In genomic region chr17:8073627-8074485, GRCh38 we compare ENCODE assay signal across 8 cellular contexts. TPM values are rescaled to one million over a fixed set of nuclear protein-coding genes. Genes with fewer than 3 reads are reported as not detected.
DNase-seq lines count a peak whose midpoint lies in the region; ATAC-seq and TF ChIP-seq lines count a peak whose summit lies in the region.

No MANE protein-coding gene starts in this region.

- DNase-seq in NCI-H345 (lab: John Stamatoyannopoulos, UW) (peak; percentile 68), NCI-H345 treated with DMSO at 0.1 percent for 48 hours (lab: John Stamatoyannopoulos, UW; ENCODE audit: unreplicated experiment) (no peak), NCI-H1048 (lab: John Stamatoyannopoulos, UW) (peak; percentile 26), breast epithelium (ENCODE audit: low spot score in 2 of 2) (peak; percentile 39 to 76), islet precursor cell (peak; percentile 90)
- peak; percentile 84 for DNase-seq in stimulated activated CD4-positive, alpha-beta T cell treated with anti-CD3 and anti-CD28 coated beads, Interleukin-2, amount 100 ng/mL, for 4 hours (ENCODE audit: low read depth)

- TF ChIP-seq CTCF in WI38 (IDR thresholded peaks at IDR 0.05; ENCODE audit: low read depth, low read length) (peak; percentile 91), breast epithelium (IDR thresholded peaks at IDR 0.05) (peak; percentile 40 to 80 (median 64))

- H3K4me3 ChIP-seq in WI38 (ENCODE audit: low read depth, low read length): no peak overlapping the region
- peak overlapping the region in 2 of 3 donors; percentile 21 to 54 for H3K4me3 ChIP-seq in breast epithelium

- H3K9me3 ChIP-seq in breast epithelium: no peaks in the 10 kb centered on the region

- TF ChIP-seq POLR2A in breast epithelium (IDR thresholded peaks at IDR 0.05): no peak

- no peak overlapping the region for H3K27ac ChIP-seq in breast epithelium

- no peak for ATAC-seq in HG03565 (IDR thresholded peaks at IDR 0.05; ENCODE audit: unreplicated experiment)

- intact Hi-C loops in breast epithelium (cut with DNase I; ENCODE audit: low total_unique reads): no loop called here

- H3K27me3 ChIP-seq in breast epithelium: peaks cover 9 to 68% of the 10 kb centered on the region in 2 donors

- peaks cover 0 to 2% of the 10 kb centered on the region in 2 donors for H3K4me1 ChIP-seq in breast epithelium

- H3K36me3 ChIP-seq in breast epithelium: no peaks in the 10 kb centered on the region

RNA-seq across cellular contexts. Expression of gene ALOX12B, which starts 13.7 kb away (rescaled TPM):
- not detected for total RNA-seq in breast epithelium

RNA-seq across cellular contexts. Expression of gene ALOX15B, which starts 35.0 kb away (rescaled TPM):
- total RNA-seq in breast epithelium: 10 to 100 TPM in 2 of 3 donors, 1 to 10 TPM in 1; 3.3 to 38.3 (median 12.3) TPM

RNA-seq across cellular contexts. Expression of gene ALOXE3, which starts 44.5 kb away (rescaled TPM):
- total RNA-seq in breast epithelium: under 1 TPM in 1 of 3 donors, not detected in 2; 0.73 TPM

RNA-seq across cellular contexts. Expression of gene HES7, which starts 50.0 kb away (rescaled TPM):
- total RNA-seq in breast epithelium: not detected
